1 cellular context compared by ENCODE assay signal in genomic region chr3:154194869-154195268, GRCh38.
TF ChIP-seq lines count a peak whose summit lies in the region.

No MANE protein-coding gene starts in this region.

TF ChIP-seq in H1, 55 proteins besides CTCF, POLR2A, EP300 and RAD21 (continued from another document):
- TF ChIP-seq GTF2F1 (IDR thresholded peaks at IDR 0.05; ENCODE audit: borderline replicate concordance, low read depth, low read length) (no peak), RBBP5 (IDR thresholded peaks at IDR 0.05; ENCODE audit: borderline replicate concordance, low read depth, low read length) (no peak), HDAC2 (IDR thresholded peaks at IDR 0.05; ENCODE audit: borderline replicate concordance in 1 of 2, low read depth in 2 of 2, low read length in 2 of 2) (no peak), SP1 (IDR thresholded peaks at IDR 0.05; ENCODE audit: low read depth, low read length) (no peak), MAX (IDR thresholded peaks at IDR 0.05) (no peak), TBP (IDR thresholded peaks at IDR 0.05; ENCODE audit: low read depth, low read length) (no peak), CBX5 (IDR thresholded peaks at IDR 0.05; ENCODE audit: low read depth, low read length) (no peak), GABPA (IDR thresholded peaks at IDR 0.05; ENCODE audit: borderline replicate concordance, insufficient read depth, low read length) (no peak), ASH2L (IDR thresholded peaks at IDR 0.05; ENCODE audit: low read length) (no peak), CHD7 (IDR thresholded peaks at IDR 0.05; ENCODE audit: insufficient replicate concordance, low read length) (no peak)
